Comparison of ENCODE assay signal across 9 cellular contexts in genomic region chr1:56578963-56579875, GRCh38. TPM values are rescaled to one million over a fixed set of nuclear protein-coding genes. Genes with fewer than 3 reads are reported as not detected.
DNase-seq lines count a peak whose midpoint lies in the region; ATAC-seq, FAIRE-seq and TF ChIP-seq lines count a peak whose summit lies in the region.
"Had no signal": no experiment of that assay in that cellular context is flagged by ENCODE, and none has a peak within 500 bp of the region (broad histone marks: within the 10 kb centered on the region; RNA-seq: fewer than 3 reads in every experiment).

Gene PLPP3, minus strand, starts transcription at chr1:56579563. Its CDS starts 547 bp downstream, at chr1:56579016.

- intact Hi-C loops in sigmoid colon (cut with DNase I) = loop anchor here (10.0 kb wide), 3 partner anchors 394 to 764 kb away; no protein-coding TSS in a partner anchor

- no peaks in the 10 kb centered on the region for H3K9me3 ChIP-seq in HUES48 (ENCODE audit: control insufficient read depth, insufficient read depth, low read length)
- no peaks in the 10 kb centered on the region for H3K9me3 ChIP-seq in sigmoid colon

- ATAC-seq in GM21576 (IDR thresholded peaks at IDR 0.05; ENCODE audit: unreplicated experiment) = no peak

- TF ChIP-seq EP300 in sigmoid colon (IDR thresholded peaks at IDR 0.05) = no peak

- FAIRE-seq in RCC 7860 (lab: Jason Lieb, UNC) = peak; percentile 32

- H3K4me3 ChIP-seq in HUES48 (ENCODE audit: low read depth, low read length) = peak within 1 kb of the TSS; percentile 88
- H3K4me3 ChIP-seq in sigmoid colon = peak within 1 kb of the TSS; percentile 73 to 95 (median 90)

- DNase-seq in NCI-H1417 (lab: John Stamatoyannopoulos, UW) = peak; percentile 51 to 71 (median 66)
- no peak for DNase-seq in NCI-H1417 treated with DMSO at 0.1 percent for 48 hours (lab: John Stamatoyannopoulos, UW)
- peak; percentile 42 for DNase-seq in RCC 7860 (ENCODE audit: low spot score)
- peak; percentile 31 for DNase-seq in cerebellar cortex (ENCODE audit: low spot score)
- DNase-seq in iPS-NIHi7 (ENCODE audit: extremely low spot score) = peak; percentile 82
- DNase-seq in sigmoid colon = peak; percentile 95
- DNase-seq: CD4-positive, CD25-positive, alpha-beta regulatory T cell had no signal

- H3K27me3 ChIP-seq in HUES48 (ENCODE audit: control insufficient read depth, insufficient read depth, low read length) (no peaks in the 10 kb centered on the region), sigmoid colon (no peaks in the 10 kb centered on the region)

- H3K4me1 ChIP-seq in HUES48 (ENCODE audit: control insufficient read depth, insufficient read depth, low read length) = peaks cover 41% of the 10 kb centered on the region
- H3K4me1 ChIP-seq in sigmoid colon = peaks cover 0 to 35% (median 15%) of the 10 kb centered on the region in 4 donors

- peak; percentile 73 to 79 for TF ChIP-seq POLR2A in sigmoid colon (IDR thresholded peaks at IDR 0.05)

- H3K9ac ChIP-seq in HUES48 (ENCODE audit: low read depth, low read length) = peak within 1 kb of the TSS; percentile 82

- H3K27ac ChIP-seq in HUES48 (ENCODE audit: low read depth, low read length) (peak within 1 kb of the TSS; percentile 76), sigmoid colon (peak within 1 kb of the TSS; percentile 89 to 96 (median 92))

- no peaks in the 10 kb centered on the region for H3K36me3 ChIP-seq in HUES48 (ENCODE audit: control insufficient read depth, insufficient read depth, low read length)
- no peaks in the 10 kb centered on the region for H3K36me3 ChIP-seq in sigmoid colon

- TF ChIP-seq CTCF in sigmoid colon (IDR thresholded peaks at IDR 0.05) = peak in 3 of 4 experiments; percentile 26 to 45 (median 28)

- 0% methylated on average over 62 of the region's 62 CpGs for WGBS in sigmoid colon, 2 donors

RNA-seq across cellular contexts. Expression of gene PLPP3, which starts in this region (rescaled TPM):
- 100 to 1,000 TPM in 2 of 4 donors, 10 to 100 TPM in 2; 92.8 to 136 (median 109) TPM for total RNA-seq in sigmoid colon
- 10 to 100 TPM in 2 of 3 donors, 1 to 10 TPM in 1; 4.9 to 20.7 (median 16.8) TPM for polyA plus RNA-seq in sigmoid colon
- total RNA-seq: CD4-positive, CD25-positive, alpha-beta regulatory T cell had no signal
